ENCODE assay signal across 23 cellular contexts in the genomic region with DNA sequence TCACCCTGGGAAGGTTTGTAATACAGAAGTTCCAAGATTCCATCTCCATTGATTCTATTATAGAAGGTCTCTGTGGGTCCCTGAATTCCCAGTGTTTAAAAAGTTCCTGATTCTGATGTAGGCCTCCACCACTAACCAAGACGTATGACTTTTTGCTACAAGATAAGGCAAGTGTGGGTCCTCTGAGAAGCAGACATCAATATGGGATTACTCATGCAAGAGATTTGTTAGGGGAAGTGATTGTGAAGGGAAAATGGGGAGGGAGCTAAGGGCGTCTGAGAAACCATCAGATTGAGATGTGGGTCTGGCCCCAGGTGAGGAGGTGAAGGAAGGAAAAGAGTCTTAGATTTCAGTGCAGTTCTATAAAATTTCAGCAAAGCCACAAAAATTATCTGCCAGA.
"Had no signal": no experiment of that assay in that cellular context is flagged by ENCODE, and none has a peak within 500 bp of the region (broad histone marks: within the 10 kb centered on the region; RNA-seq: fewer than 3 reads in every experiment).

No MANE protein-coding gene starts in this region.

- H3K27ac ChIP-seq: colonic mucosa, esophagus squamous epithelium, lower lobe of right lung, ovary, psoas muscle, sigmoid colon, stomach, tibial artery had no signal

- H3K4me1 Mint-ChIP-seq: natural killer cell; stimulated activated effector memory CD8-positive, alpha-beta T cell treated with anti-CD3 and anti-CD28 coated beads, Interleukin-12 subunit alpha, Interleukin-12 subunit beta, amount 100 ng/mL, for 72 hours had no signal

- DNase-seq: colonic mucosa; effector CD8-positive, alpha-beta T cell; esophagus squamous epithelium; left ventricle myocardium superior; lower lobe of right lung; natural killer cell; occipital lobe; ovary; posterior cingulate gyrus; psoas muscle; right cardiac atrium; sigmoid colon; stimulated activated CD4-positive, alpha-beta T cell treated with anti-CD3 and anti-CD28 coated beads, Interleukin-2, amount 100 ng/mL, for 24 hours; stimulated activated CD4-positive, alpha-beta T cell treated with anti-CD3 and anti-CD28 coated beads, Interleukin-4, amount 100 ng/mL, for 24 hours; stimulated activated naive CD4-positive, alpha-beta T cell treated with Interleukin-2 at 50 U/mL for 16 hours; stomach; tibial artery had no signal

- H3K9me3 Mint-ChIP-seq: dendritic cell treated with granulocyte-macrophage colony-stimulating factor and Interleukin-4, amounts not matched to agents 40 ng/mL and 50 ng/mL, for 4 days; natural killer cell; stimulated activated effector memory CD8-positive, alpha-beta T cell treated with anti-CD3 and anti-CD28 coated beads, Interleukin-12 subunit alpha, Interleukin-12 subunit beta, amount 100 ng/mL, for 72 hours; type B pancreatic cell had no signal

- H3K9me3 ChIP-seq: colonic mucosa, esophagus squamous epithelium, lower lobe of right lung, ovary, psoas muscle, sigmoid colon, stomach, tibial artery had no signal

- H3K27me3 Mint-ChIP-seq: dendritic cell treated with granulocyte-macrophage colony-stimulating factor and Interleukin-4, amounts not matched to agents 40 ng/mL and 50 ng/mL, for 4 days; type B pancreatic cell had no signal

- H3K27ac Mint-ChIP-seq: dendritic cell treated with granulocyte-macrophage colony-stimulating factor and Interleukin-4, amounts not matched to agents 40 ng/mL and 50 ng/mL, for 4 days; natural killer cell; stimulated activated effector memory CD8-positive, alpha-beta T cell treated with anti-CD3 and anti-CD28 coated beads, Interleukin-12 subunit alpha, Interleukin-12 subunit beta, amount 100 ng/mL, for 72 hours; type B pancreatic cell had no signal

- H3K27me3 ChIP-seq: colonic mucosa, esophagus squamous epithelium, ovary, sigmoid colon, stomach, tibial artery had no signal

- ATAC-seq: left ventricle myocardium superior; lower lobe of right lung; natural killer cell; psoas muscle; right cardiac atrium; stimulated activated effector memory CD8-positive, alpha-beta T cell treated with anti-CD3 and anti-CD28 coated beads, Interleukin-12 subunit alpha, Interleukin-12 subunit beta, amount 100 ng/mL, for 72 hours had no signal

- FAIRE-seq: endothelial cell of umbilical vein, frontal cortex, keratinocyte had no signal

- H3K36me3 ChIP-seq: colonic mucosa, esophagus squamous epithelium, lower lobe of right lung, ovary, sigmoid colon, stomach, tibial artery had no signal

- H3K4me3 ChIP-seq: colonic mucosa, esophagus squamous epithelium, lower lobe of right lung, ovary, psoas muscle, sigmoid colon, stomach, tibial artery had no signal

- H3K4me3 Mint-ChIP-seq: dendritic cell treated with granulocyte-macrophage colony-stimulating factor and Interleukin-4, amounts not matched to agents 40 ng/mL and 50 ng/mL, for 4 days; natural killer cell; stimulated activated effector memory CD8-positive, alpha-beta T cell treated with anti-CD3 and anti-CD28 coated beads, Interleukin-12 subunit alpha, Interleukin-12 subunit beta, amount 100 ng/mL, for 72 hours; type B pancreatic cell had no signal

- H3K4me1 ChIP-seq: colonic mucosa, esophagus squamous epithelium, lower lobe of right lung, psoas muscle, sigmoid colon, stomach, tibial artery had no signal

- H3K36me3 Mint-ChIP-seq: natural killer cell; stimulated activated effector memory CD8-positive, alpha-beta T cell treated with anti-CD3 and anti-CD28 coated beads, Interleukin-12 subunit alpha, Interleukin-12 subunit beta, amount 100 ng/mL, for 72 hours had no signal
